In genomic region chr21:45980697-45981096, GRCh38 we compare ENCODE assay signal across 8 cellular contexts. TPM values are rescaled to one million over a fixed set of nuclear protein-coding genes. Genes with fewer than 3 reads are reported as not detected.
DNase-seq lines count a peak whose midpoint lies in the region; ATAC-seq, FAIRE-seq and TF ChIP-seq lines count a peak whose summit lies in the region.

No MANE protein-coding gene starts in this region.

- H3K27ac Mint-ChIP-seq in astrocyte (ENCODE audit: unreplicated experiment), result no peak overlapping the region

- peaks cover 6% of the 10 kb centered on the region for H3K4me1 Mint-ChIP-seq in astrocyte (ENCODE audit: low read depth, unreplicated experiment)

- H3K4me2 ChIP-seq in HCT116 (ENCODE audit: low read length) (peak overlapping the region; percentile 79), astrocyte (ENCODE audit: low read length) (peak overlapping the region; percentile 88), HepG2 (ENCODE audit: low read depth, low read length) (peak overlapping the region; percentile 88; the same call in 1 of the 2 replicates)

- ATAC-seq in HCT116 (no peak), HepG2 (no peak), GM21360 (IDR thresholded peaks at IDR 0.05; ENCODE audit: unreplicated experiment) (no peak)

- H3K9ac ChIP-seq in HCT116 (ENCODE audit: low read length) (peak overlapping the region; percentile 67), astrocyte (ENCODE audit: low read length) (peak overlapping the region; percentile 83), HepG2 (ENCODE audit: insufficient read depth, low read depth, low read length) (no peak overlapping the region)

- no peak for DNase-seq in HCT116 (ENCODE audit: low read depth, low spot score)
- DNase-seq in astrocyte (ENCODE audit: low read depth), result no peak
- DNase-seq in HepG2 (ENCODE audit: low spot score), result no peak
- DNase-seq in iPS-NIHi7 (ENCODE audit: extremely low spot score), result no peak
- DNase-seq in DMS153 (lab: John Stamatoyannopoulos, UW), result no peak
- DNase-seq in SIG-M5 (lab: John Stamatoyannopoulos, UW), result no peak

- in situ Hi-C loops in HepG2 (cut with HindIII; ENCODE audit: extremely low pct_ligation_motif_present, low pct_unique_long_range_greater_than_20kb), result no loop called here

- intact Hi-C loops in HCT116 (cut with micrococcal nuclease) (no loop called here), HepG2 (cut with micrococcal nuclease; ENCODE audit: unreplicated experiment) (no loop called here)

- H3K36me3 ChIP-seq in HCT116 (ENCODE audit: control insufficient read depth in 1 of 2, insufficient read depth in 2 of 2, low read length in 2 of 2) (peaks cover 0 to 7% of the 10 kb centered on the region in 2 experiments; a peak in 2 of 4 replicates), astrocyte (ENCODE audit: insufficient read depth, low read length) (peaks cover 5% of the 10 kb centered on the region), HepG2 (replicated peaks in 1 of 2; ENCODE audit: control insufficient read depth in 1 of 2, insufficient read depth in 2 of 2, low read length in 2 of 2) (no peaks in the 10 kb centered on the region)

- no peak overlapping the region for H3K4me3 Mint-ChIP-seq in astrocyte (ENCODE audit: unreplicated experiment)

- peaks cover 7% of the 10 kb centered on the region for H3K36me3 Mint-ChIP-seq in astrocyte (ENCODE audit: low read depth, unreplicated experiment)

- H3K27ac ChIP-seq in HCT116 (ENCODE audit: low read depth, low read length) (peak overlapping the region; percentile 86), astrocyte (ENCODE audit: low read depth, low read length) (peak overlapping the region; percentile 68), HepG2 (ENCODE audit: extremely low read length, insufficient read depth, low read length) (no peak overlapping the region), temporal lobe (ENCODE audit: low read depth, low read length) (peak overlapping the region; percentile 12)

- no TSS peak for BruUV-seq in HCT116 (replicated peaks; lab: Mats Ljungman, UMichigan)
- no TSS peak for BruUV-seq in HepG2 (replicated peaks; lab: Mats Ljungman, UMichigan)

- H3K9me3 Mint-ChIP-seq in astrocyte (ENCODE audit: unreplicated experiment), result peaks cover 4% of the 10 kb centered on the region

- no peak for TF ChIP-seq EP300 in HepG2 (IDR thresholded peaks at IDR 0.05; ENCODE audit: low read depth in 2 of 2, low read length in 2 of 2)
- no peak for TF ChIP-seq EP300 in HepG2 (CRISPR knock-in tag; IDR thresholded peaks at IDR 0.05; ENCODE audit: borderline replicate concordance)

- peaks cover 6% of the 10 kb centered on the region for H3K27me3 Mint-ChIP-seq in astrocyte (ENCODE audit: low read depth, unreplicated experiment)

- no peak for TF ChIP-seq RAD21 in HCT116 (IDR thresholded peaks at IDR 0.05; ENCODE audit: low read depth)
- no peak for TF ChIP-seq RAD21 in HepG2 (CRISPR knock-in tag; IDR thresholded peaks at IDR 0.05)

- CTCF ChIA-PET in HCT116 (lab: Charles Lee) (interaction anchor here (1.1 kb wide), 1 partner anchor 163 kb away, joined by 6 read pairs; no protein-coding TSS in a partner anchor), HepG2 (lab: Yijun Ruan, JAX; ENCODE audit: low intra/inter-chr PET ratio, low total read pairs) (no interaction called here)

- no peaks in the 10 kb centered on the region for H3K9me2 ChIP-seq in HCT116 (ENCODE audit: insufficient read depth)

- H3K27me3 ChIP-seq in HCT116 (ENCODE audit: insufficient read depth, low read length), result no peaks in the 10 kb centered on the region
- no peaks in the 10 kb centered on the region for H3K27me3 ChIP-seq in astrocyte (ENCODE audit: insufficient read depth, low read length)
- peaks cover 3 to 36% of the 10 kb centered on the region in 2 experiments; a peak in 4 of 5 replicates for H3K27me3 ChIP-seq in HepG2 (ENCODE audit: control insufficient read depth in 1 of 2, insufficient read depth in 2 of 2, low read length in 2 of 2)

- H3K4me3 ChIP-seq in HCT116 (replicated peaks in 1 of 2; ENCODE audit: low read depth in 1 of 2, low read length in 2 of 2), result peak overlapping the region; percentile 51 to 62
- peak overlapping the region; percentile 48 for H3K4me3 ChIP-seq in astrocyte (ENCODE audit: insufficient read depth, low read depth, low read length)
- no peak overlapping the region for H3K4me3 ChIP-seq in HepG2 (replicated peaks in 1 of 3; ENCODE audit: insufficient read depth in 1 of 3, low read depth in 2 of 3, low read length in 3 of 3)

- RAD21 ChIA-PET in HCT116 (lab: Charles Lee; ENCODE audit: low non-redundant PET in 1 of 2, low total read pairs in 2 of 2, uncharacterized antibody in 2 of 2, unreplicated experiment in 2 of 2), result interaction anchor here in 1 of 2 experiments (0.8 kb wide), 1 partner anchor 305 kb away, joined by 3 read pairs; the partner anchor contains the start of gene MCM3AP

- H3K9me3 ChIP-seq in HCT116 (ENCODE audit: control insufficient read depth in 1 of 2, insufficient read depth in 1 of 2, low read depth in 1 of 2, low read length in 2 of 2) (no peaks in the 10 kb centered on the region), astrocyte (ENCODE audit: insufficient read depth, low read depth, low read length) (no peaks in the 10 kb centered on the region), HepG2 (ENCODE audit: low read length) (no peaks in the 10 kb centered on the region)

- POLR2A ChIA-PET in HCT116 (lab: Charles Lee), result interaction anchor here (1.4 kb wide), 1 partner anchor 13 kb away, joined by 4 read pairs; no protein-coding TSS in a partner anchor
- POLR2A ChIA-PET in HepG2 (lab: Yijun Ruan, JAX), result no interaction called here

- no peaks in the 10 kb centered on the region for H4K20me1 ChIP-seq in HCT116 (ENCODE audit: insufficient read depth)
- H4K20me1 ChIP-seq in astrocyte (ENCODE audit: insufficient read depth, low read length), result peaks cover 39% of the 10 kb centered on the region
- no peaks in the 10 kb centered on the region for H4K20me1 ChIP-seq in HepG2 (ENCODE audit: insufficient read depth, low read length)

- H2AFZ ChIP-seq in HCT116 (ENCODE audit: low read depth, low read length, poor library complexity, severe bottlenecking) (no peak overlapping the region), astrocyte (ENCODE audit: low read depth, low read length) (peak overlapping the region; percentile 85), HepG2 (ENCODE audit: low read length) (no peak overlapping the region)

- H3K79me2 ChIP-seq in HCT116 (ENCODE audit: insufficient read depth, low read length) (no peaks in the 10 kb centered on the region; the same call in 1 of the 2 replicates), astrocyte (ENCODE audit: insufficient read depth, low read length) (peaks cover 46% of the 10 kb centered on the region), HepG2 (ENCODE audit: insufficient read depth, low read length) (no peaks in the 10 kb centered on the region)

- TF ChIP-seq POLR2A in HCT116 (IDR thresholded peaks at IDR 0.05; ENCODE audit: borderline replicate concordance, extremely low read depth, insufficient read depth, insufficient read length) (no peak), HepG2 (IDR thresholded peaks at IDR 0.05; ENCODE audit: insufficient read depth in 1 of 2, low read depth in 2 of 2, low read length in 2 of 2) (no peak)

- TF ChIP-seq CTCF in HCT116 (IDR thresholded peaks at IDR 0.05 in 2 of 3, conservative IDR thresholded peaks at IDR 0.05 in 1 of 3; ENCODE audit: borderline replicate concordance in 1 of 3, insufficient read depth in 1 of 3, low read depth in 2 of 3, low read length in 2 of 3) (no peak), astrocyte (IDR thresholded peaks at IDR 0.05; ENCODE audit: insufficient read depth, low read depth, low read length) (no peak), HepG2 (CRISPR knock-in tag; IDR thresholded peaks at IDR 0.05) (no peak)

- FAIRE-seq in astrocyte (lab: Jason Lieb, UNC) (no peak), HepG2 (lab: Jason Lieb, UNC) (no peak)

- H3K4me1 ChIP-seq in HCT116 (ENCODE audit: control insufficient read depth in 1 of 2, insufficient read depth in 2 of 2, low read length in 2 of 2) (peaks cover 3 to 35% of the 10 kb centered on the region in 2 experiments; a peak in 3 of 4 replicates), astrocyte (ENCODE audit: insufficient read depth, low read length) (peaks cover 50% of the 10 kb centered on the region), HepG2 (ENCODE audit: insufficient read depth, low read length) (peaks cover 17% of the 10 kb centered on the region)

TF ChIP-seq in HCT116, 20 proteins besides CTCF, POLR2A, EP300 and RAD21 (continues in another document):
- no peak for TF ChIP-seq FOSL1 (IDR thresholded peaks at IDR 0.05; ENCODE audit: low read depth)

TF ChIP-seq in HepG2, 621 proteins besides CTCF, POLR2A, EP300 and RAD21 (continues in another document):
- TF ChIP-seq RXRA (CRISPR knock-in tag; IDR thresholded peaks at IDR 0.05) (no peak), EZH2 (conservative IDR thresholded peaks at IDR 0.05; ENCODE audit: low read depth, low read length) (0 out of 2 replicates have a peak, but pooled peaks have one; percentile 74), ZNF20 (CRISPR knock-in tag; IDR thresholded peaks at IDR 0.05) (no peak), KDM5B (CRISPR knock-in tag; IDR thresholded peaks at IDR 0.05; ENCODE audit: borderline replicate concordance) (no peak)

RNA-seq across cellular contexts. Expression of gene COL6A1, which starts 0.9 kb away (rescaled TPM):
- 87.5 TPM for total RNA-seq in HCT116 (2021; ENCODE audit: unreplicated experiment)
- 96.4 and 117 TPM in 2 replicates for polyA plus RNA-seq in HCT116 (2012)
- 131 and 173 TPM in 2 replicates for total RNA-seq in astrocyte
- 0.46 and 3.1 TPM in 2 replicates for total RNA-seq in HepG2 (2016; rRNA removed; fragmentation: Illumina TruSeq; extraction: Trizol)
- 0.09 and 0.40 TPM in 2 replicates for total RNA-seq in HepG2 (2016; cell fraction: cytosol; rRNA removed; fragmentation: Illumina TruSeq; extraction: Trizol; ENCODE audit: low read depth)
- total RNA-seq in HepG2 (2016; cell fraction: insoluble cytoplasmic fraction; rRNA removed; fragmentation: Illumina TruSeq; extraction: Trizol), result 0.55 and 4.3 TPM in 2 replicates
- total RNA-seq in HepG2 (2016; cell fraction: membrane; rRNA removed; fragmentation: Illumina TruSeq; extraction: Trizol), result 0.28 and 0.41 TPM in 2 replicates
- total RNA-seq in HepG2 (2016; cell fraction: nucleus; rRNA removed; fragmentation: Illumina TruSeq; extraction: Trizol), result 4.1 and 6.4 TPM in 2 replicates
- 4.8 and 9.8 TPM in 2 replicates for polyA plus RNA-seq in HepG2 (2011; rRNA removed)
- polyA plus RNA-seq in HepG2 (2011; cell fraction: cytosol; rRNA removed), result 2.4 TPM in 2 replicates
- 190 and 201 TPM in 2 replicates for polyA plus RNA-seq in HepG2 (2011; cell fraction: nucleus; rRNA removed)
- polyA plus RNA-seq in HepG2 (2012), result 10.0 and 14.2 TPM in 2 replicates
- polyA plus RNA-seq in HepG2 (2016; cell fraction: cytosol; fragmentation: Illumina TruSeq; extraction: Trizol; ENCODE audit: low read depth), result 0.17 TPM in 2 replicates
- 0.58 and 1.7 TPM in 2 replicates for polyA plus RNA-seq in HepG2 (2016; cell fraction: insoluble cytoplasmic fraction; fragmentation: Illumina TruSeq; extraction: Trizol; ENCODE audit: low read depth)
- 0.13 and 0.28 TPM in 2 replicates for polyA plus RNA-seq in HepG2 (2016; cell fraction: membrane; fragmentation: Illumina TruSeq; extraction: Trizol; ENCODE audit: low read depth)
- 20.5 and 25.0 TPM in 2 replicates for polyA plus RNA-seq in HepG2 (2016; cell fraction: nucleus; fragmentation: Illumina TruSeq; extraction: Trizol; ENCODE audit: insufficient read depth, low read depth)
- polyA minus RNA-seq in HepG2 (2011; rRNA and poly(A)+ RNA removed; ENCODE audit: low replicate concordance), result 0.07 and 11.2 TPM in 2 replicates
- polyA minus RNA-seq in HepG2 (2011; cell fraction: cytosol; rRNA and poly(A)+ RNA removed), result 1.1 and 1.8 TPM in 2 replicates
- polyA minus RNA-seq in HepG2 (2011; cell fraction: nucleus; rRNA and poly(A)+ RNA removed), result 3.9 and 6.7 TPM in 2 replicates
- 50.9 TPM for total RNA-seq in temporal lobe

Comparison
In these comparisons a context has a peak if more than half of its experiments do, and no peak if none do; other contexts are left out.
1. H3K4me3 ChIP-seq: peak in HCT116 (2 of 2) and astrocyte (single experiment); none in HepG2 (0 of 3).
2. Of the 20 proteins assayed by ChIP-seq in both HepG2 and HCT116: peak only in HepG2: EZH2; only in HCT116: none; in both: none; in neither: 19.
3. Peak in every context shown above with its lines, with median percentiles within 50 percentile points of each other: H3K4me2 ChIP-seq.